16 cellular contexts compared by ENCODE assay signal in genomic region chr7:25116621-25117020, GRCh38. TPM values are rescaled to one million over a fixed set of nuclear protein-coding genes. Genes with fewer than 3 reads are reported as not detected.
A peak's percentile ranks its signal among the peaks of the same experiment; 100 is the strongest.
DNase-seq lines count a peak whose midpoint lies in the region; ATAC-seq and TF ChIP-seq lines count a peak whose summit lies in the region.
"Had no signal": no experiment of that assay in that cellular context is flagged by ENCODE, and none has a peak within 500 bp of the region (broad histone marks: within the 10 kb centered on the region; RNA-seq: fewer than 3 reads in every experiment).

No MANE protein-coding gene starts in this region.

- CTCF ChIA-PET in activated CD8-positive, alpha-beta memory T cell treated with anti-CD3 and anti-CD28 coated beads, Interleukin-2, amount 10 ng/mL, durations not matched to agents 7 days and 5 days (lab: Charles Lee), result interaction anchor here (0.5 to 2.4 kb wide), 3 partner anchors 18 to 405 kb away, joined by 3 to 12 read pairs (median 7); no protein-coding TSS in a partner anchor

- H3K36me3 ChIP-seq in Karpas-422 (ENCODE audit: insufficient read depth, low read length) (peaks cover 14% of the 10 kb centered on the region), psoas muscle (ENCODE audit: insufficient read depth in 1 of 2, low read depth in 1 of 2) (peaks cover 3 to 22% of the 10 kb centered on the region in 2 donors), mesenchymal stem cell (ENCODE audit: control insufficient read depth in 1 of 2, insufficient read depth in 2 of 2, low read depth in 1 of 2, low read length in 2 of 2) (peaks cover 15 to 29% of the 10 kb centered on the region in 2 experiments)

- H4K91ac ChIP-seq in mesenchymal stem cell (ENCODE audit: low read length), result no peak overlapping the region

- WGBS in psoas muscle, 3 donors, result 42 to 69% (median 43%) methylated on average over 5 of the region's 5 CpGs
- WGBS in mesenchymal stem cell, result 95% methylated on average over 5 of the region's 5 CpGs

- H2BK15ac ChIP-seq in mesenchymal stem cell (ENCODE audit: low read depth, poor library complexity, severe bottlenecking), result no peak overlapping the region

- H2BK5ac ChIP-seq in mesenchymal stem cell (ENCODE audit: low read depth, low read length, poor library complexity, severe bottlenecking), result no peak overlapping the region

- no peak overlapping the region for H2BK120ac ChIP-seq in mesenchymal stem cell (ENCODE audit: low read depth, low read length)

- no peak for ATAC-seq in activated CD8-positive, alpha-beta memory T cell treated with anti-CD3 and anti-CD28 coated beads, Interleukin-2, amount 10 ng/mL, durations not matched to agents 7 days and 5 days
- ATAC-seq in activated naive CD8-positive, alpha-beta T cell treated with anti-CD3 and anti-CD28 coated beads, Interleukin-2, amount 50 U/mL, for 24 hours, result no peak
- peak; percentile 59 to 72 (median 62) for ATAC-seq in psoas muscle

- peaks cover 22% of the 10 kb centered on the region for H3K4me1 ChIP-seq in Karpas-422 (ENCODE audit: low read length)
- peaks cover 6% of the 10 kb centered on the region for H3K4me1 ChIP-seq in psoas muscle
- no peaks in the 10 kb centered on the region for H3K4me1 ChIP-seq in mesenchymal stem cell (ENCODE audit: control insufficient read depth, insufficient read depth, low read depth, low read length)
- H3K4me1 ChIP-seq: adrenal gland, upper lobe of right lung had no signal

- no peak overlapping the region for H3K14ac ChIP-seq in mesenchymal stem cell (ENCODE audit: low read length in 2 of 2)

- H3K27ac Mint-ChIP-seq in activated CD8-positive, alpha-beta memory T cell treated with anti-CD3 and anti-CD28 coated beads, Interleukin-2, amount 10 ng/mL, durations not matched to agents 7 days and 5 days, result peak overlapping the region; percentile 76
- H3K27ac Mint-ChIP-seq in activated naive CD8-positive, alpha-beta T cell treated with anti-CD3 and anti-CD28 coated beads, Interleukin-2, amount 50 U/mL, for 24 hours, result peak overlapping the region; percentile 64

- TF ChIP-seq CTCF in psoas muscle (IDR thresholded peaks at IDR 0.05) (no peak), GM10266 (IDR thresholded peaks at IDR 0.05; ENCODE audit: control insufficient read depth, insufficient read depth, low read depth, missing control alignments) (no peak)

- H4K8ac ChIP-seq in mesenchymal stem cell (ENCODE audit: low read length), result no peak overlapping the region

- H3K9me3 ChIP-seq in Karpas-422 (ENCODE audit: low read length), result no peaks in the 10 kb centered on the region
- H3K9me3 ChIP-seq in psoas muscle, result no peaks in the 10 kb centered on the region
- no peaks in the 10 kb centered on the region for H3K9me3 ChIP-seq in mesenchymal stem cell (ENCODE audit: control insufficient read depth, low read length)
- H3K9me3 ChIP-seq: adrenal gland, right lobe of liver, upper lobe of right lung had no signal

- no peaks in the 10 kb centered on the region for H3K27me3 ChIP-seq in Karpas-422 (ENCODE audit: low read length)
- no peaks in the 10 kb centered on the region for H3K27me3 ChIP-seq in psoas muscle (ENCODE audit: insufficient read depth in 3 of 3, low read length in 2 of 3)
- H3K27me3 ChIP-seq in mesenchymal stem cell (ENCODE audit: control insufficient read depth in 1 of 2, insufficient read depth in 1 of 2, low read length in 2 of 2), result no peaks in the 10 kb centered on the region
- H3K27me3 ChIP-seq: adrenal gland, right lobe of liver, upper lobe of right lung had no signal

- intact Hi-C loops in psoas muscle (cut with DNase I), result no loop called here

- DNase-seq in activated CD8-positive, alpha-beta memory T cell treated with anti-CD3 and anti-CD28 coated beads, Interleukin-2, amount 10 ng/mL, durations not matched to agents 7 days and 5 days, result no peak
- no peak for DNase-seq in activated CD8-positive, alpha-beta memory T cell treated with anti-CD3 and anti-CD28 coated beads, Interleukin-2, amount 50 U/mL, for 48 hours
- DNase-seq in Karpas-422 (peak; percentile 44), psoas muscle (no peak), mesenchymal stem cell (no peak), GM10266 (ENCODE audit: extremely low spot score) (no peak)
- no peak for DNase-seq in activated naive CD8-positive, alpha-beta T cell treated with anti-CD3 and anti-CD28 coated beads, Interleukin-2, amount 50 U/mL, for 24 hours
- DNase-seq in activated effector memory CD4-positive, alpha-beta T cell treated with anti-CD3 and anti-CD28 coated beads, Interleukin-2, amount 50 U/mL, for 16 hours, result no peak
- DNase-seq: adrenal gland; mesendoderm; NCI-H1092 treated with DMSO at 0.1 percent for 48 hours; NCI-H2171; right lobe of liver; SHP77 treated with DMSO at 0.1 percent for 48 hours; stimulated activated CD4-positive, alpha-beta T cell treated with anti-CD3 and anti-CD28 coated beads, Interleukin-4, amount 100 ng/mL, for 1 hour; upper lobe of right lung had no signal

- no peaks in the 10 kb centered on the region for H3K9me3 Mint-ChIP-seq in activated CD8-positive, alpha-beta memory T cell treated with anti-CD3 and anti-CD28 coated beads, Interleukin-2, amount 10 ng/mL, durations not matched to agents 7 days and 5 days (ENCODE audit: low read depth)
- no peaks in the 10 kb centered on the region for H3K9me3 Mint-ChIP-seq in activated naive CD8-positive, alpha-beta T cell treated with anti-CD3 and anti-CD28 coated beads, Interleukin-2, amount 50 U/mL, for 24 hours

- no peak overlapping the region for H2BK12ac ChIP-seq in mesenchymal stem cell (ENCODE audit: low read length in 2 of 2)

- H4K20me1 ChIP-seq in Karpas-422 (ENCODE audit: insufficient read depth, low read depth, low read length), result peaks cover 15% of the 10 kb centered on the region

- no peak overlapping the region for H3K23ac ChIP-seq in mesenchymal stem cell (ENCODE audit: low read length in 2 of 2)

- H3K79me1 ChIP-seq in mesenchymal stem cell (replicated peaks; ENCODE audit: low read length, poor library complexity, severe bottlenecking), result peaks cover 11% of the 10 kb centered on the region

- H2AK5ac ChIP-seq in mesenchymal stem cell (ENCODE audit: low read length, severe bottlenecking), result no peak overlapping the region

- H2AFZ ChIP-seq in Karpas-422 (ENCODE audit: low read length), result no peak overlapping the region
- no peak overlapping the region for H2AFZ ChIP-seq in mesenchymal stem cell (ENCODE audit: low read depth, low read length)

- peaks cover 24% of the 10 kb centered on the region for H3K36me3 Mint-ChIP-seq in activated CD8-positive, alpha-beta memory T cell treated with anti-CD3 and anti-CD28 coated beads, Interleukin-2, amount 10 ng/mL, durations not matched to agents 7 days and 5 days
- peaks cover 30% of the 10 kb centered on the region for H3K36me3 Mint-ChIP-seq in activated naive CD8-positive, alpha-beta T cell treated with anti-CD3 and anti-CD28 coated beads, Interleukin-2, amount 50 U/mL, for 24 hours (ENCODE audit: low read depth)

- no peak overlapping the region for H3K4me3 ChIP-seq in Karpas-422 (ENCODE audit: low read length)
- no peak overlapping the region for H3K4me3 ChIP-seq in psoas muscle
- H3K4me3 ChIP-seq in mesenchymal stem cell (ENCODE audit: insufficient read depth in 1 of 2, low read depth in 1 of 2, low read length in 2 of 2), result no peak overlapping the region
- H3K4me3 ChIP-seq: adrenal gland, right lobe of liver, upper lobe of right lung had no signal

- H3K4me1 Mint-ChIP-seq in activated CD8-positive, alpha-beta memory T cell treated with anti-CD3 and anti-CD28 coated beads, Interleukin-2, amount 10 ng/mL, durations not matched to agents 7 days and 5 days, result peaks cover 32% of the 10 kb centered on the region
- peaks cover 51% of the 10 kb centered on the region for H3K4me1 Mint-ChIP-seq in activated naive CD8-positive, alpha-beta T cell treated with anti-CD3 and anti-CD28 coated beads, Interleukin-2, amount 50 U/mL, for 24 hours

- H3K4me3 Mint-ChIP-seq in activated CD8-positive, alpha-beta memory T cell treated with anti-CD3 and anti-CD28 coated beads, Interleukin-2, amount 10 ng/mL, durations not matched to agents 7 days and 5 days, result no peak overlapping the region
- no peak overlapping the region for H3K4me3 Mint-ChIP-seq in activated naive CD8-positive, alpha-beta T cell treated with anti-CD3 and anti-CD28 coated beads, Interleukin-2, amount 50 U/mL, for 24 hours

- no peak overlapping the region for H3K4ac ChIP-seq in mesenchymal stem cell (ENCODE audit: low read depth in 1 of 2, low read length in 2 of 2)

- H3K27me3 Mint-ChIP-seq in activated CD8-positive, alpha-beta memory T cell treated with anti-CD3 and anti-CD28 coated beads, Interleukin-2, amount 10 ng/mL, durations not matched to agents 7 days and 5 days, result no peaks in the 10 kb centered on the region
- H3K27me3 Mint-ChIP-seq in activated naive CD8-positive, alpha-beta T cell treated with anti-CD3 and anti-CD28 coated beads, Interleukin-2, amount 50 U/mL, for 24 hours, result no peaks in the 10 kb centered on the region

- H3K27ac ChIP-seq in Karpas-422 (ENCODE audit: low read length) (no peak overlapping the region), psoas muscle (no peak overlapping the region), mesenchymal stem cell (ENCODE audit: low read length, poor library complexity, severe bottlenecking) (no peak overlapping the region)
- H3K27ac ChIP-seq: adrenal gland, right lobe of liver, upper lobe of right lung had no signal

- H3K9ac ChIP-seq in Karpas-422 (ENCODE audit: low read length), result no peak overlapping the region
- H3K9ac ChIP-seq in mesenchymal stem cell (ENCODE audit: low read length), result no peak overlapping the region

- no peaks in the 10 kb centered on the region for H3K9me2 ChIP-seq in Karpas-422 (replicated peaks; ENCODE audit: insufficient read depth, low read length)

- no peaks in the 10 kb centered on the region for H3K79me2 ChIP-seq in Karpas-422 (ENCODE audit: low read length)

- no peak overlapping the region for H3K18ac ChIP-seq in mesenchymal stem cell (ENCODE audit: low read depth in 1 of 2, low read length in 2 of 2)

- H3K4me2 ChIP-seq in Karpas-422 (ENCODE audit: low read depth, low read length, poor library complexity, severe bottlenecking) (no peak overlapping the region), mesenchymal stem cell (ENCODE audit: low read length, poor library complexity, severe bottlenecking) (no peak overlapping the region)

RNA-seq across cellular contexts. Expression of gene CYCS, which starts 8.4 kb away (rescaled TPM):
- total RNA-seq in activated CD8-positive, alpha-beta memory T cell treated with anti-CD3 and anti-CD28 coated beads, Interleukin-2, amount 10 ng/mL, durations not matched to agents 7 days and 5 days, result 100 to 1,000 TPM; 137 to 160 TPM
- 43.9 and 102 TPM in 2 replicates for total RNA-seq in Karpas-422 (2014; rRNA removed; shearing (Covaris generic); ENCODE audit: low replicate concordance)
- 100 to 1,000 TPM; 241 to 585 (median 322) TPM for total RNA-seq in psoas muscle
- 100 to 1,000 TPM; 331 to 646 (median 420) TPM for polyA plus RNA-seq in psoas muscle
- polyA plus RNA-seq in mesenchymal stem cell (2013, experiment 1 of 2), result 87.5 TPM
- polyA plus RNA-seq in mesenchymal stem cell (2013, experiment 2 of 2), result 85.0 TPM

Comparison
In these comparisons a context has a peak if more than half of its experiments do, and no peak if none do; other contexts are left out.
1. ATAC-seq: peak in psoas muscle (4 of 4); none in activated CD8-positive, alpha-beta memory T cell treated with anti-CD3 and anti-CD28 coated beads, Interleukin-2, amount 10 ng/mL, durations not matched to agents 7 days and 5 days (single experiment) and activated naive CD8-positive, alpha-beta T cell treated with anti-CD3 and anti-CD28 coated beads, Interleukin-2, amount 50 U/mL, for 24 hours (single experiment).